Comparison of ENCODE assay signal across 21 cellular contexts in genomic region chr2:30569991-30570390, GRCh38.
"Had no signal": no experiment of that assay in that cellular context is flagged by ENCODE, and none has a peak within 500 bp of the region (broad histone marks: within the 10 kb centered on the region; RNA-seq: fewer than 3 reads in every experiment).

No MANE protein-coding gene starts in this region.

- H3K4me1 ChIP-seq: breast epithelium, colonic mucosa, esophagus squamous epithelium, right lobe of liver had no signal

- DNase-seq: activated CD8-positive, alpha-beta memory T cell treated with anti-CD3 and anti-CD28 coated beads for 24 hours; activated CD8-positive, alpha-beta memory T cell treated with anti-CD3 and anti-CD28 coated beads, Interleukin-2, amount 50 U/mL, for 4 hours; activated T-cell treated with anti-CD3 and anti-CD28 coated beads, Interleukin-2, amount 50 U/mL, for 24 hours; colonic mucosa; dorsolateral prefrontal cortex; esophagus squamous epithelium; lower lobe of right lung; naive thymus-derived CD4-positive, alpha-beta T cell; occipital lobe; right lobe of liver; small intestine; stimulated activated CD4-positive, alpha-beta T cell treated with anti-CD3 and anti-CD28 coated beads, Interleukin-15, amount 100 ng/mL, for 24 hours; T-helper 9 cell; upper lobe of left lung had no signal

- H3K9me3 ChIP-seq: ascending aorta, breast epithelium, colonic mucosa, esophagus squamous epithelium, lower lobe of right lung, right lobe of liver, upper lobe of left lung had no signal

- H3K36me3 ChIP-seq: breast epithelium, colonic mucosa, lower lobe of right lung, right lobe of liver had no signal

- H3K27me3 ChIP-seq: ascending aorta, breast epithelium, colonic mucosa, dorsolateral prefrontal cortex, esophagus squamous epithelium, right lobe of liver, upper lobe of left lung had no signal

- H3K27ac ChIP-seq: ascending aorta, breast epithelium, colonic mucosa, dorsolateral prefrontal cortex, esophagus squamous epithelium, lower lobe of right lung, right lobe of liver, upper lobe of left lung had no signal

- H3K4me3 ChIP-seq: ascending aorta, breast epithelium, colonic mucosa, dorsolateral prefrontal cortex, esophagus squamous epithelium, lower lobe of right lung, right lobe of liver, upper lobe of left lung had no signal

- ATAC-seq: activated naive CD4-positive, alpha-beta T cell treated with anti-CD3 and anti-CD28 coated beads, Interleukin-2, amount 50 U/mL, for 72 hours; activated T-helper 17 cell treated with anti-CD3 and anti-CD28 coated beads, Interleukin-2, amount 50 U/mL, for 72 hours; left lobe of liver; lower lobe of right lung; naive thymus-derived CD4-positive, alpha-beta T cell; right lobe of liver; stimulated activated memory B cell treated with anti-CD40 and anti-IgM and Interleukin-4, amounts not matched to agents 10 μg/mL and 1 μg/mL and 100 μg/mL, for 72 hours; WTC11 had no signal
